Comparison of ENCODE assay signal across 21 cellular contexts in genomic region chr19:50000038-50000890, GRCh38. TPM values are rescaled to one million over a fixed set of nuclear protein-coding genes. Genes with fewer than 3 reads are reported as not detected.
"Had no signal": no experiment of that assay in that cellular context is flagged by ENCODE, and none has a peak within 500 bp of the region (broad histone marks: within the 10 kb centered on the region; RNA-seq: fewer than 3 reads in every experiment).

No MANE protein-coding gene starts in this region.

- DNase-seq: activated CD4-positive, alpha-beta T cell treated with anti-CD3 and anti-CD28 coated beads for 1 hour; activated CD8-positive, alpha-beta memory T cell treated with anti-CD3 and anti-CD28 coated beads, Interleukin-2, amount 50 U/mL, for 48 hours; activated naive CD4-positive, alpha-beta T cell; cerebellar nuclear complex; esophagus squamous epithelium; gastrocnemius medialis; hippocampal formation; mammary epithelial cell; midbrain; natural killer cell; sigmoid colon; stimulated activated CD4-positive, alpha-beta T cell treated with anti-CD3 and anti-CD28 coated beads, Interleukin-2, amount 100 ng/mL, for 48 hours; stomach; T-cell; WERI-Rb-1 had no signal

- H3K27ac Mint-ChIP-seq: activated T-helper 2 cell treated with anti-CD3 and anti-CD28 coated beads, Interferon-gamma antibody, Interleukin-2, Interleukin-4, amounts not matched to agents 10 μg/mL and 5 μg/mL and 100 μg/mL, durations not matched to agents 14 hours and 24 hours and 36 hours; natural killer cell; T-cell; T-helper 2 cell treated with Interferon-gamma antibody and Interleukin-4, amounts not matched to agents 5 μg/mL and 100 μg/mL, for 36 hours had no signal

- H3K9me3 Mint-ChIP-seq: activated T-helper 2 cell treated with anti-CD3 and anti-CD28 coated beads, Interferon-gamma antibody, Interleukin-2, Interleukin-4, amounts not matched to agents 10 μg/mL and 5 μg/mL and 100 μg/mL, durations not matched to agents 14 hours and 24 hours and 36 hours; natural killer cell; T-cell; T-helper 2 cell treated with Interferon-gamma antibody and Interleukin-4, amounts not matched to agents 5 μg/mL and 100 μg/mL, for 36 hours had no signal

- ATAC-seq: gastrocnemius medialis, left ventricle myocardium superior, natural killer cell, T-cell had no signal

- H3K27me3 Mint-ChIP-seq: T-cell had no signal

- H3K36me3 Mint-ChIP-seq: natural killer cell had no signal

- H3K4me3 Mint-ChIP-seq: natural killer cell; T-cell; T-helper 2 cell treated with Interferon-gamma antibody and Interleukin-4, amounts not matched to agents 5 μg/mL and 100 μg/mL, for 36 hours had no signal

RNA-seq across cellular contexts. Expression of gene SIGLEC11, which starts 39.3 kb away (rescaled TPM):
- total RNA-seq: activated CD8-positive, alpha-beta memory T cell treated with anti-CD3 and anti-CD28 coated beads for 36 hours; activated T-helper 2 cell treated with anti-CD3 and anti-CD28 coated beads, Interferon-gamma antibody, Interleukin-2, Interleukin-4, amounts not matched to agents 10 μg/mL and 5 μg/mL and 100 μg/mL, durations not matched to agents 14 hours and 24 hours and 36 hours; mammary epithelial cell; renal cortical epithelial cell; smooth muscle cell had no signal
